Comparison of ENCODE assay signal across 1 cellular context in the genomic region with DNA sequence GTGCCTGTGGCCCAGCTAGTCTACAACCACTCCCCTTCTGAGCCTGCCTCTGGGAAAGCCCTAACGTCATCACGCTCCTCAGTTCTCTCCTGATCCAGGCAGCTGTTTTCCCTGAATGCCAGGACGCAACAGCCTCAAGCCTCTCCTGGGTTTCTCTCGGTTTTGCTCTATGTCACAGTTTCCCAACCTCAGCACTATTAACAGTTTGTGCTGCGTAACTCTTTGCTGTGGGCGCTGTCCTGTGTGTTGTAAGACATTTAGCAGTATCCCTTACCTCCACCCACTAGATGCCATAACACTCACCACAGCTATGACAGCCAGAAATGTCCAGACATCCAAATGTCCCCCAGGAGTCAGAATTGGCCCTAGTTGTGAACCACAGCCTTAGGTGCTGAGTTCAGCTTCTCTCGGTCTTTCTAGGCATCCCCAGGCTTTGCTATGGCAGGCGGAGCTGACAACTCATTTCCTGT.
TF ChIP-seq lines count a peak whose summit lies in the region.

No MANE protein-coding gene starts in this region.

TF ChIP-seq in GM23338, 12 proteins besides CTCF, POLR2A, EP300 and RAD21 (continued from another document):
- TF ChIP-seq ZNF462 (CRISPR knock-in tag; IDR thresholded peaks at IDR 0.05) (no peak), EZH2 (IDR thresholded peaks at IDR 0.05; ENCODE audit: low read depth, unreplicated experiment) (no peak), CREB1 (CRISPR knock-in tag; IDR thresholded peaks at IDR 0.05; ENCODE audit: low read depth) (no peak), ZNF114 (CRISPR knock-in tag; IDR thresholded peaks at IDR 0.05) (no peak)
